Comparison of ENCODE assay signal across 8 cellular contexts in genomic region chr1:84013708-84014107, GRCh38. TPM values are rescaled to one million over a fixed set of nuclear protein-coding genes. Genes with fewer than 3 reads are reported as not detected.
"Had no signal": no experiment of that assay in that cellular context is flagged by ENCODE, and none has a peak within 500 bp of the region (broad histone marks: within the 10 kb centered on the region; RNA-seq: fewer than 3 reads in every experiment).

No MANE protein-coding gene starts in this region.

- H3K4me3 ChIP-seq: GM12878 had no signal

- DNase-seq: GDM1, GF-D8 had no signal

- FAIRE-seq: G401.6, GM12878, GM12891, GM18507, GM19239 had no signal

- ATAC-seq: GM12878 had no signal

RNA-seq across cellular contexts. Expression of gene TTLL7, which starts 14.8 kb away (rescaled TPM):
- total RNA-seq: G401 had no signal
